In genomic region chr19:45147835-45148676, GRCh38 we compare ENCODE assay signal across 22 cellular contexts. TPM values are rescaled to one million over a fixed set of nuclear protein-coding genes. Genes with fewer than 3 reads are reported as not detected.
"Had no signal": no experiment of that assay in that cellular context is flagged by ENCODE, and none has a peak within 500 bp of the region (broad histone marks: within the 10 kb centered on the region; RNA-seq: fewer than 3 reads in every experiment).

No MANE protein-coding gene starts in this region.

- H3K4me3 Mint-ChIP-seq: activated CD8-positive, alpha-beta T cell treated with anti-CD3 and anti-CD28 coated beads, Interleukin-2, amount 10 ng/mL, durations not matched to agents 7 days and 5 days; activated naive CD4-positive, alpha-beta T cell treated with anti-CD3 and anti-CD28 coated beads for 36 hours; activated T-helper 1 cell treated with anti-CD3 and anti-CD28 coated beads, Interleukin-12 subunit alpha, Interleukin-12 subunit beta, Interleukin-2, Interleukin-4 antibody, amounts not matched to agents 30 ng/mL and 10 ng/mL and 1 ng/mL, durations not matched to agents 14 hours and 24 hours and 36 hours; nephron progenitor cell; stimulated activated naive CD8-positive, alpha-beta T cell treated with anti-CD3 and anti-CD28 coated beads, Interleukin-15, Interleukin-2, amounts not matched to agents 100 ng/mL and 50 ng/mL, for 24 hours had no signal

- H3K36me3 ChIP-seq: ovary had no signal

- DNase-seq: activated CD4-positive, alpha-beta T cell treated with anti-CD3 and anti-CD28 coated beads for 4 hours; activated CD8-positive, alpha-beta memory T cell treated with anti-CD3 and anti-CD28 coated beads, Interleukin-2, amount 50 U/mL, for 48 hours; activated CD8-positive, alpha-beta T cell treated with anti-CD3 and anti-CD28 coated beads, Interleukin-2, amount 10 ng/mL, durations not matched to agents 7 days and 5 days; activated naive CD4-positive, alpha-beta T cell treated with anti-CD3 and anti-CD28 coated beads for 36 hours; effector memory CD4-positive, alpha-beta T cell; gastrocnemius medialis; heart right ventricle; kidney glomerular epithelial cell; nephron progenitor cell; ovary; stimulated activated CD4-positive, alpha-beta T cell treated with anti-CD3 and anti-CD28 coated beads, Interleukin-15, amount 100 ng/mL, for 24 hours; stimulated activated CD4-positive, alpha-beta T cell treated with anti-CD3 and anti-CD28 coated beads, Interleukin-4, amount 100 ng/mL, for 24 hours; T-helper 9 cell had no signal

- H3K27ac Mint-ChIP-seq: activated CD8-positive, alpha-beta T cell treated with anti-CD3 and anti-CD28 coated beads, Interleukin-2, amount 10 ng/mL, durations not matched to agents 7 days and 5 days; activated naive CD4-positive, alpha-beta T cell treated with anti-CD3 and anti-CD28 coated beads for 36 hours; activated T-helper 1 cell treated with anti-CD3 and anti-CD28 coated beads, Interleukin-12 subunit alpha, Interleukin-12 subunit beta, Interleukin-2, Interleukin-4 antibody, amounts not matched to agents 30 ng/mL and 10 ng/mL and 1 ng/mL, durations not matched to agents 14 hours and 24 hours and 36 hours; stimulated activated naive CD8-positive, alpha-beta T cell treated with anti-CD3 and anti-CD28 coated beads, Interleukin-15, Interleukin-2, amounts not matched to agents 100 ng/mL and 50 ng/mL, for 24 hours had no signal

- H3K9me3 ChIP-seq: gastrocnemius medialis, heart right ventricle, ovary had no signal

- H3K27me3 ChIP-seq: ovary had no signal

- FAIRE-seq: astrocyte had no signal

- ATAC-seq: activated CD8-positive, alpha-beta T cell treated with anti-CD3 and anti-CD28 coated beads, Interleukin-2, amount 10 ng/mL, durations not matched to agents 7 days and 5 days; gastrocnemius medialis; heart right ventricle had no signal

- H3K4me3 ChIP-seq: coronary artery, gastrocnemius medialis, heart right ventricle, ovary had no signal

- H3K27ac ChIP-seq: coronary artery, epithelial cell of prostate, gastrocnemius medialis, heart right ventricle, ovary, VCaP had no signal

RNA-seq across cellular contexts. Expression of gene NKPD1, which starts 12.7 kb away (rescaled TPM):
- total RNA-seq: astrocyte, cardiac septum, liver, mesenteric fat pad had no signal
- polyA plus RNA-seq: liver had no signal
